Comparison of ENCODE assay signal across 18 cellular contexts in genomic region chr13:36288794-36289391, GRCh38. TPM values are rescaled to one million over a fixed set of nuclear protein-coding genes. Genes with fewer than 3 reads are reported as not detected.
A peak's percentile ranks its signal among the peaks of the same experiment; 100 is the strongest.
DNase-seq lines count a peak whose midpoint lies in the region; ATAC-seq, FAIRE-seq and TF ChIP-seq lines count a peak whose summit lies in the region.
"Had no signal": no experiment of that assay in that cellular context is flagged by ENCODE, and none has a peak within 500 bp of the region (broad histone marks: within the 10 kb centered on the region; RNA-seq: fewer than 3 reads in every experiment).

No MANE protein-coding gene starts in this region.

- H3K56ac ChIP-seq in mesendoderm (ENCODE audit: low read length): no peak overlapping the region

- H2BK5ac ChIP-seq in mesendoderm (ENCODE audit: low read length): no peak overlapping the region

- H3K27me3 ChIP-seq in mesendoderm (ENCODE audit: insufficient read depth, low read length, poor library complexity) (no peaks in the 10 kb centered on the region), heart right ventricle (peaks cover 0 to 3% (median 0%) of the 10 kb centered on the region in 7 donors), gastroesophageal sphincter (no peaks in the 10 kb centered on the region)
- H3K27me3 ChIP-seq: SJCRH30 had no signal

- no peak overlapping the region for H2BK15ac ChIP-seq in mesendoderm (replicated peaks; ENCODE audit: low read depth)

- H3K9me3 ChIP-seq in HEK293 (ENCODE audit: control insufficient read depth, insufficient read depth, low read depth, low read length): no peaks in the 10 kb centered on the region
- H3K9me3 ChIP-seq in heart right ventricle: peaks cover 0 to 27% (median 0%) of the 10 kb centered on the region in 11 donors
- no peaks in the 10 kb centered on the region for H3K9me3 ChIP-seq in gastroesophageal sphincter

- TF ChIP-seq EP300 in gastroesophageal sphincter (IDR thresholded peaks at IDR 0.05): no peak

- DNase-seq in NCI-H82 (lab: John Stamatoyannopoulos, UW) (peak; percentile 28), NCI-H82 treated with DMSO at 0.1 percent for 48 hours (lab: John Stamatoyannopoulos, UW; ENCODE audit: unreplicated experiment) (no peak), RCC 7860 (ENCODE audit: low spot score) (peak; percentile 15), mesendoderm (peak; percentile 40), heart right ventricle (no peak)
- DNase-seq: CD8-positive, alpha-beta T cell; NCI-H1048; NCI-H1694 treated with DMSO at 0.1 percent for 48 hours; NCI-H226; NCI-H526 had no signal

- H3K9ac ChIP-seq in mesendoderm (ENCODE audit: low read length): no peak overlapping the region

- H3K79me2 ChIP-seq in mesendoderm (ENCODE audit: control insufficient read depth, insufficient read depth, low read length): no peaks in the 10 kb centered on the region

- FAIRE-seq in RCC 7860 (lab: Jason Lieb, UNC): peak; percentile 36
- FAIRE-seq: GM12878 had no signal

- no peak overlapping the region for H4K8ac ChIP-seq in mesendoderm (ENCODE audit: low read depth, low read length)

- POLR2A ChIA-PET in HEK293 (lab: Yijun Ruan, JAX): no interaction called here

- TF ChIP-seq CTCF in HEK293 (tag by site-specific recombination; IDR thresholded peaks at IDR 0.05) (no peak), heart right ventricle (IDR thresholded peaks at IDR 0.05) (no peak), gastroesophageal sphincter (IDR thresholded peaks at IDR 0.05) (no peak)

- no peak overlapping the region for H3K23ac ChIP-seq in mesendoderm (ENCODE audit: low read length)

- H3K4me3 ChIP-seq in HEK293 (ENCODE audit: low read depth, low read length): no peak overlapping the region
- H3K4me3 ChIP-seq in mesendoderm (ENCODE audit: low read length): no peak overlapping the region
- no peak overlapping the region for H3K4me3 ChIP-seq in heart right ventricle
- no peak overlapping the region for H3K4me3 ChIP-seq in gastroesophageal sphincter
- H3K4me3 ChIP-seq: GM12878, HAP-1, SJCRH30 had no signal

- no peak overlapping the region for H3K27ac ChIP-seq in HEK293 (ENCODE audit: extremely low read depth, low read depth, low read length)
- no peak overlapping the region for H3K27ac ChIP-seq in mesendoderm (ENCODE audit: low read depth, low read length)
- H3K27ac ChIP-seq in heart right ventricle: no peak overlapping the region
- H3K27ac ChIP-seq in gastroesophageal sphincter: no peak overlapping the region
- H3K27ac ChIP-seq: RWPE1, SJCRH30 had no signal

- H3K79me1 ChIP-seq in mesendoderm (ENCODE audit: low read length): peaks cover 3% of the 10 kb centered on the region

- H3K4me1 ChIP-seq in HEK293 (ENCODE audit: control insufficient read depth, insufficient read depth, low read length) (no peaks in the 10 kb centered on the region), mesendoderm (ENCODE audit: control insufficient read depth, low read depth, low read length) (no peaks in the 10 kb centered on the region), heart right ventricle (no peaks in the 10 kb centered on the region), gastroesophageal sphincter (peaks cover 0 to 10% (median 0%) of the 10 kb centered on the region in 3 donors)
- H3K4me1 ChIP-seq: SJCRH30 had no signal

- H3K4me2 ChIP-seq in mesendoderm (ENCODE audit: low read length): no peak overlapping the region

- no peak overlapping the region for H2AK5ac ChIP-seq in mesendoderm (ENCODE audit: low read length)

- no peak overlapping the region for H4K5ac ChIP-seq in mesendoderm (ENCODE audit: low read length)

- no peak for TF ChIP-seq POLR2A in gastroesophageal sphincter (IDR thresholded peaks at IDR 0.05)

- no peak overlapping the region for H2BK120ac ChIP-seq in mesendoderm (ENCODE audit: low read depth, low read length)

- CTCF ChIA-PET in HEK293 (lab: Yijun Ruan, JAX): interaction anchor here (0.6 kb wide), 3 partner anchors 35 to 789 kb away, joined by 3 to 5 read pairs (median 4); no protein-coding TSS in a partner anchor

- intact Hi-C loops in heart right ventricle (cut with DNase I): loop anchor here in 5 of 10 donors (5.0 to 10.0 kb wide), 5 partner anchors 103 to 456 kb away; no protein-coding TSS in a partner anchor

- H3K18ac ChIP-seq in mesendoderm (ENCODE audit: low read length): no peak overlapping the region

- ATAC-seq in heart right ventricle (no peak), gastroesophageal sphincter (no peak), HG02678 (IDR thresholded peaks at IDR 0.05; ENCODE audit: unreplicated experiment) (no peak)
- ATAC-seq: CD8-positive, alpha-beta T cell; GM12878 had no signal

- no peaks in the 10 kb centered on the region for H3K36me3 ChIP-seq in HEK293 (ENCODE audit: control insufficient read depth in 2 of 2, insufficient read depth in 1 of 2, low read length in 2 of 2)
- no peaks in the 10 kb centered on the region for H3K36me3 ChIP-seq in mesendoderm (ENCODE audit: control insufficient read depth, insufficient read depth, low read length)
- no peaks in the 10 kb centered on the region for H3K36me3 ChIP-seq in heart right ventricle
- H3K36me3 ChIP-seq in gastroesophageal sphincter: no peaks in the 10 kb centered on the region
- H3K36me3 ChIP-seq: HAP-1 had no signal

- H3K4ac ChIP-seq in mesendoderm (ENCODE audit: low read depth, low read length): no peak overlapping the region

TF ChIP-seq in HEK293, 187 proteins besides CTCF, POLR2A, EP300 and RAD21 (continues in another document):
- TF ChIP-seq ZNF518A (tag by site-specific recombination; conservative IDR thresholded peaks at IDR 0.05; ENCODE audit: low read depth) (0 out of 2 replicates have a peak, but pooled peaks have one; percentile 32), ZSCAN16 (tag by site-specific recombination; IDR thresholded peaks at IDR 0.05) (no peak), YY1 (tag by site-specific recombination; IDR thresholded peaks at IDR 0.05) (no peak), ZNF132 (tag by site-specific recombination; IDR thresholded peaks at IDR 0.05; ENCODE audit: borderline replicate concordance) (no peak), ZNF10 (tag by site-specific recombination; IDR thresholded peaks at IDR 0.05) (no peak), ZNF324 (tag by site-specific recombination; IDR thresholded peaks at IDR 0.05) (no peak), ZNF623 (tag by site-specific recombination; IDR thresholded peaks at IDR 0.05) (no peak), ZNF121 (tag by site-specific recombination; IDR thresholded peaks at IDR 0.05) (no peak)
- TF ChIP-seq, protein P1, sequence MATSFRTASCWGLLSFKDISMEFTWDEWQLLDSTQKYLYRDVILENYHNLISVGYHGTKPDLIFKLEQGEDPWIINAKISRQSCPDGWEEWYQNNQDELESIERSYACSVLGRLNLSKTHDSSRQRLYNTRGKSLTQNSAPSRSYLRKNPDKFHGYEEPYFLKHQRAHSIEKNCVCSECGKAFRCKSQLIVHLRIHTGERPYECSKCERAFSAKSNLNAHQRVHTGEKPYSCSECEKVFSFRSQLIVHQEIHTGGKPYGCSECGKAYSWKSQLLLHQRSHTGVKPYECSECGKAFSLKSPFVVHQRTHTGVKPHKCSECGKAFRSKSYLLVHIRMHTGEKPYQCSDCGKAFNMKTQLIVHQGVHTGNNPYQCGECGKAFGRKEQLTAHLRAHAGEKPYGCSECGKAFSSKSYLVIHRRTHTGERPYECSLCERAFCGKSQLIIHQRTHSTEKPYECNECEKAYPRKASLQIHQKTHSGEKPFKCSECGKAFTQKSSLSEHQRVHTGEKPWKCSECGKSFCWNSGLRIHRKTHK (tag by site-specific recombination; IDR thresholded peaks at IDR 0.05): peak; percentile 18; the same call in 1 of the 2 replicates

RNA-seq across cellular contexts. Expression of gene CCDC169, which starts 8.7 kb away (rescaled TPM):
- 15.9 TPM for polyA plus RNA-seq in mesendoderm (2013, experiment 1 of 2)
- polyA plus RNA-seq in mesendoderm (2013, experiment 2 of 2): 17.6 TPM
- total RNA-seq in heart right ventricle: 1 to 10 TPM in 6 of 10 donors, under 1 TPM in 4; 0.15 to 5.4 (median 2.2) TPM
- under 1 TPM; 0.22 to 0.35 TPM for polyA plus RNA-seq in heart right ventricle
- 1 to 10 TPM in 1 of 4 donors, under 1 TPM in 2, not detected in 1; 0.46 to 5.6 (median 0.94) TPM for total RNA-seq in gastroesophageal sphincter
- total RNA-seq: CD8-positive, alpha-beta T cell; G401 had no signal

RNA-seq across cellular contexts. Expression of gene SPART, which starts 57.3 kb away (rescaled TPM):
- polyA plus RNA-seq in mesendoderm (2013, experiment 1 of 2): 86.7 TPM
- 90.8 TPM for polyA plus RNA-seq in mesendoderm (2013, experiment 2 of 2)
- total RNA-seq in heart right ventricle: 10 to 100 TPM; 29.3 to 49.8 (median 38.5) TPM
- 10 to 100 TPM; 15.9 to 18.4 TPM for polyA plus RNA-seq in heart right ventricle
- 100 to 1,000 TPM; 113 to 173 (median 128) TPM for total RNA-seq in gastroesophageal sphincter

Comparison
In these comparisons a context has a peak if more than half of its experiments do, and no peak if none do; other contexts are left out.
1. DNase-seq: peak in NCI-H82 (single experiment), RCC 7860 (single experiment) and mesendoderm (single experiment); none in NCI-H82 treated with DMSO at 0.1 percent for 48 hours (single experiment) and heart right ventricle (0 of 2).